ENCODE assay signal across 8 cellular contexts in genomic region chr4:5399790-5400421, GRCh38.
DNase-seq lines count a peak whose midpoint lies in the region; ATAC-seq and TF ChIP-seq lines count a peak whose summit lies in the region.

No MANE protein-coding gene starts in this region.

- intact Hi-C loops in mucosa of descending colon (cut with DNase I, micrococcal nuclease) = no loop called here
- intact Hi-C loops in CD4-positive, alpha-beta T cell (cut with DNase I, micrococcal nuclease) = loop anchor here in 1 of 2 experiments (2.0 kb wide), 1 partner anchor 35 kb away; no protein-coding TSS in a partner anchor

- peaks cover 0 to 7% (median 4%) of the 10 kb centered on the region in 5 experiments for H3K9me3 Mint-ChIP-seq in brain
- peaks cover 3% of the 10 kb centered on the region for H3K9me3 Mint-ChIP-seq in CD4-positive, alpha-beta T cell

- H3K4me3 ChIP-seq in KMS-11 (IDR thresholded peaks at IDR 0.05; ENCODE audit: insufficient read depth, low read depth, low read length) = no peak overlapping the region
- H3K4me3 ChIP-seq in mucosa of descending colon = no peak overlapping the region

- CTCF ChIA-PET in CD4-positive, alpha-beta T cell (lab: Charles Lee) = no interaction called here

- H3K9me3 ChIP-seq in mucosa of descending colon = peaks cover under 1% of the 10 kb centered on the region
- H3K9me3 ChIP-seq in CD4-positive, alpha-beta T cell (ENCODE audit: control insufficient read depth, low read length) = no peaks in the 10 kb centered on the region

- no peak overlapping the region for H2AFZ ChIP-seq in KMS-11 (ENCODE audit: low read depth)

- no peak overlapping the region for H3K27ac Mint-ChIP-seq in brain
- no peak overlapping the region for H3K27ac Mint-ChIP-seq in CD4-positive, alpha-beta T cell

- no peaks in the 10 kb centered on the region for H4K20me1 ChIP-seq in KMS-11 (ENCODE audit: insufficient read depth)

- H3K4me2 ChIP-seq in KMS-11 = no peak overlapping the region

- DNase-seq in EH (ENCODE audit: low read depth) (peak; percentile 50), mucosa of descending colon (peak in 1 of 3 donors; percentile 18), GM19240 (ENCODE audit: insufficient read length, low spot score) (no peak), SIG-M5 (lab: John Stamatoyannopoulos, UW) (no peak)
- no peak for DNase-seq in CD4-positive, alpha-beta T cell

- H3K27me3 ChIP-seq in KMS-11 (ENCODE audit: insufficient read depth, low read depth) = no peaks in the 10 kb centered on the region
- H3K27me3 ChIP-seq in CD4-positive, alpha-beta T cell (ENCODE audit: control insufficient read depth, insufficient read depth, low read length) = no peaks in the 10 kb centered on the region

- no peaks in the 10 kb centered on the region for H3K36me3 Mint-ChIP-seq in brain
- no peaks in the 10 kb centered on the region for H3K36me3 Mint-ChIP-seq in CD4-positive, alpha-beta T cell (ENCODE audit: low read depth)

- H3K9ac ChIP-seq in KMS-11 = no peak overlapping the region

- H3K27me3 Mint-ChIP-seq in brain = peaks cover 8% of the 10 kb centered on the region
- no peaks in the 10 kb centered on the region for H3K27me3 Mint-ChIP-seq in CD4-positive, alpha-beta T cell

- H3K4me3 Mint-ChIP-seq in brain = no peak overlapping the region
- no peak overlapping the region for H3K4me3 Mint-ChIP-seq in CD4-positive, alpha-beta T cell

- ATAC-seq in mucosa of descending colon (no peak), HG03378 (IDR thresholded peaks at IDR 0.05; ENCODE audit: unreplicated experiment) (no peak)
- no peak for ATAC-seq in CD4-positive, alpha-beta T cell (ENCODE audit: poor library complexity)

- POLR2A ChIA-PET in CD4-positive, alpha-beta T cell (lab: Charles Lee) = no interaction called here

- H3K4me1 ChIP-seq in KMS-11 (ENCODE audit: low read depth, poor library complexity, severe bottlenecking) = no peaks in the 10 kb centered on the region
- no peaks in the 10 kb centered on the region for H3K4me1 ChIP-seq in mucosa of descending colon (ENCODE audit: low read depth)

- H3K36me3 ChIP-seq in KMS-11 (ENCODE audit: insufficient read depth) = no peaks in the 10 kb centered on the region
- no peaks in the 10 kb centered on the region for H3K36me3 ChIP-seq in mucosa of descending colon (ENCODE audit: low read depth)

- no peaks in the 10 kb centered on the region for H3K4me1 Mint-ChIP-seq in brain
- no peaks in the 10 kb centered on the region for H3K4me1 Mint-ChIP-seq in CD4-positive, alpha-beta T cell (ENCODE audit: low read depth)

- TF ChIP-seq CTCF in KMS-11 (conservative IDR thresholded peaks at IDR 0.05; ENCODE audit: low read depth, low read length) = peak; percentile 64
- peak; percentile 57 to 86 for TF ChIP-seq CTCF in brain (conservative IDR thresholded peaks at IDR 0.05)
- TF ChIP-seq CTCF in mucosa of descending colon (IDR thresholded peaks at IDR 0.05) = peak; percentile 17
- no peak for TF ChIP-seq CTCF in CD4-positive, alpha-beta T cell (IDR thresholded peaks at IDR 0.05)

- no peaks in the 10 kb centered on the region for H3K79me2 ChIP-seq in KMS-11 (ENCODE audit: insufficient read depth, low read depth)

- H3K27ac ChIP-seq in KMS-11 = no peak overlapping the region
- H3K27ac ChIP-seq in CD4-positive, alpha-beta T cell (ENCODE audit: low read depth, low read length) = no peak overlapping the region
